1 cellular context compared by ENCODE assay signal in genomic region chr2:232925153-232925768, GRCh38.
TF ChIP-seq lines count a peak whose summit lies in the region.

No MANE protein-coding gene starts in this region.

TF ChIP-seq in WTC11, 78 proteins besides CTCF, POLR2A, EP300 and RAD21 (continued from another document):
- TF ChIP-seq ZSCAN18 (CRISPR knock-in tag; IDR thresholded peaks at IDR 0.05): no peak
